15 cellular contexts compared by ENCODE assay signal in genomic region chr20:13953227-13953626, GRCh38. TPM values are rescaled to one million over a fixed set of nuclear protein-coding genes. Genes with fewer than 3 reads are reported as not detected.
DNase-seq lines count a peak whose midpoint lies in the region; TF ChIP-seq lines count a peak whose summit lies in the region.
"Had no signal": no experiment of that assay in that cellular context is flagged by ENCODE, and none has a peak within 500 bp of the region (broad histone marks: within the 10 kb centered on the region; RNA-seq: fewer than 3 reads in every experiment).

No MANE protein-coding gene starts in this region.

- H3K36me3 ChIP-seq in ascending aorta, result no peaks in the 10 kb centered on the region

- H3K4me1 ChIP-seq in ascending aorta, result no peaks in the 10 kb centered on the region
- H3K4me1 ChIP-seq: testis had no signal

- H3K27ac ChIP-seq in 22Rv1 (no peak overlapping the region), ascending aorta (no peak overlapping the region), caudate nucleus (ENCODE audit: low read depth, low read length) (no peak overlapping the region)
- H3K27ac ChIP-seq: testis had no signal

- no peaks in the 10 kb centered on the region for H3K9me3 Mint-ChIP-seq in chondrocyte (ENCODE audit: low read depth)

- H3K4me1 Mint-ChIP-seq in chondrocyte (ENCODE audit: low read depth), result no peaks in the 10 kb centered on the region
- H3K4me1 Mint-ChIP-seq: activated B cell treated with CpG ODN at 0.5 μM for 24 hours, B cell had no signal

- TF ChIP-seq CTCF in 22Rv1 (IDR thresholded peaks at IDR 0.05) (peak; percentile 47), chondrocyte (IDR thresholded peaks at IDR 0.05) (peak; percentile 31), ascending aorta (IDR thresholded peaks at IDR 0.05) (no peak)

- no peak overlapping the region for H3K4me3 Mint-ChIP-seq in chondrocyte (ENCODE audit: unreplicated experiment)
- H3K4me3 Mint-ChIP-seq: activated B cell treated with CpG ODN at 0.5 μM for 24 hours, B cell had no signal

- H3K36me3 Mint-ChIP-seq in chondrocyte (ENCODE audit: low read depth), result no peaks in the 10 kb centered on the region

- H3K4me3 ChIP-seq in ascending aorta, result no peak overlapping the region
- H3K4me3 ChIP-seq: testis had no signal

- intact Hi-C loops in ascending aorta (cut with DNase I), result no loop called here

- no peak overlapping the region for H3K27ac Mint-ChIP-seq in chondrocyte (ENCODE audit: unreplicated experiment)
- H3K27ac Mint-ChIP-seq: activated B cell treated with CpG ODN at 0.5 μM for 24 hours, B cell had no signal

- no peaks in the 10 kb centered on the region for H3K27me3 ChIP-seq in ascending aorta
- H3K27me3 ChIP-seq: testis had no signal

- no peaks in the 10 kb centered on the region for H3K27me3 Mint-ChIP-seq in chondrocyte (ENCODE audit: low read depth)
- H3K27me3 Mint-ChIP-seq: activated B cell treated with CpG ODN at 0.5 μM for 24 hours, B cell had no signal

- H3K9me3 ChIP-seq in ascending aorta, result no peaks in the 10 kb centered on the region
- H3K9me3 ChIP-seq: testis had no signal

- DNase-seq in ELF-1 (ENCODE audit: low read depth, low spot score) (peak; percentile 28), NAMALWA (ENCODE audit: low spot score) (peak; percentile 7), chondrocyte (ENCODE audit: low spot score) (no peak), ascending aorta (ENCODE audit: low spot score in 2 of 2) (no peak), caudate nucleus (lab: John Stamatoyannopoulos, UW) (no peak), mucosa of gallbladder (ENCODE audit: low spot score) (no peak)
- no peak for DNase-seq in stimulated activated CD8-positive, alpha-beta memory T cell treated with anti-CD3 and anti-CD28 coated beads, Interleukin-4, amount 100 ng/mL, for 48 hours
- DNase-seq: activated B cell treated with CpG ODN at 0.5 μM for 24 hours, KBM-7, NCI-H2029 treated with DMSO at 0.1 percent for 48 hours, SW 1271, testis had no signal

RNA-seq across cellular contexts. Expression of gene SEL1L2, which starts 37.2 kb away (rescaled TPM):
- total RNA-seq in chondrocyte (not detected in 3 replicates), ascending aorta (not detected), mucosa of gallbladder (0.52 TPM)
- total RNA-seq: activated B cell treated with CpG ODN at 0.5 μM for 24 hours, B cell, kidney epithelial cell had no signal

RNA-seq across cellular contexts. Expression of gene MACROD2, which starts 42.1 kb away (rescaled TPM):
- 2.7 to 4.8 TPM (median 3.2 TPM) in 3 replicates for total RNA-seq in chondrocyte
- total RNA-seq in ascending aorta, result 3.5 TPM
- total RNA-seq in mucosa of gallbladder, result 7.5 TPM

Comparison
In these comparisons a context has a peak if more than half of its experiments do, and no peak if none do; other contexts are left out.
1. CTCF ChIP-seq: peak in 22Rv1 (single experiment) and chondrocyte (single experiment); none in ascending aorta (0 of 3).
2. DNase-seq: peak in ELF-1 (single experiment) and NAMALWA (single experiment); none in chondrocyte (single experiment), ascending aorta (0 of 2), caudate nucleus (0 of 61), stimulated activated CD8-positive, alpha-beta memory T cell treated with anti-CD3 and anti-CD28 coated beads, Interleukin-4, amount 100 ng/mL, for 48 hours (single experiment) and mucosa of gallbladder (single experiment).